8 cellular contexts compared by ENCODE assay signal in genomic region chr21:8428668-8429482, GRCh38.
DNase-seq lines count a peak whose midpoint lies in the region; ATAC-seq and TF ChIP-seq lines count a peak whose summit lies in the region.
"Not testable (repeated sequence)": the region's sequence is repeated elsewhere in the genome, so short reads cannot be mapped to it uniquely, and the experiment has no call there.

No MANE protein-coding gene starts in this region.

- POLR2A ChIA-PET in activated naive CD8-positive, alpha-beta T cell treated with anti-CD3 and anti-CD28 coated beads, Interleukin-2, amount 10 ng/mL, durations not matched to agents 7 days and 5 days (lab: Charles Lee) = not testable (repeated sequence)

- TF ChIP-seq CTCF in lower lobe of right lung (IDR thresholded peaks at IDR 0.05) = not testable (repeated sequence)

- not testable (repeated sequence) for H3K36me3 Mint-ChIP-seq in activated naive CD8-positive, alpha-beta T cell treated with anti-CD3 and anti-CD28 coated beads, Interleukin-2, amount 10 ng/mL, durations not matched to agents 7 days and 5 days

- not testable (repeated sequence) for H3K27me3 Mint-ChIP-seq in activated naive CD8-positive, alpha-beta T cell treated with anti-CD3 and anti-CD28 coated beads, Interleukin-2, amount 10 ng/mL, durations not matched to agents 7 days and 5 days

- DNase-seq in activated naive CD8-positive, alpha-beta T cell treated with anti-CD3 and anti-CD28 coated beads, Interleukin-2, amount 10 ng/mL, durations not matched to agents 7 days and 5 days; lower lobe of right lung; aorta: not testable (repeated sequence)

- not testable (repeated sequence) for H3K4me3 ChIP-seq in lower lobe of right lung; aorta (ENCODE audit: low read length in 2 of 2)

- H3K4me1 ChIP-seq in lower lobe of right lung; aorta (ENCODE audit: control insufficient read depth in 1 of 2, insufficient read depth in 2 of 2, low read length in 2 of 2): not testable (repeated sequence)

- not testable (repeated sequence) for H3K27ac ChIP-seq in lower lobe of right lung; aorta (ENCODE audit: low read depth in 1 of 2, low read length in 2 of 2)

- ATAC-seq in GM18867 (IDR thresholded peaks at IDR 0.05; ENCODE audit: unreplicated experiment) (peak; percentile 74), GM21360 (IDR thresholded peaks at IDR 0.05; ENCODE audit: unreplicated experiment) (peak; percentile 81), HG02623 (IDR thresholded peaks at IDR 0.05; ENCODE audit: unreplicated experiment) (peak; percentile 59), HG03095 (IDR thresholded peaks at IDR 0.05; ENCODE audit: unreplicated experiment) (peak; percentile 67), HG03565 (IDR thresholded peaks at IDR 0.05; ENCODE audit: unreplicated experiment) (peak; percentile 67), lower lobe of right lung (peak; percentile 88 to 92), aorta (ENCODE audit: low FRiP score) (peak; percentile 96)
- peak; percentile 73 for ATAC-seq in activated naive CD8-positive, alpha-beta T cell treated with anti-CD3 and anti-CD28 coated beads, Interleukin-2, amount 10 ng/mL, durations not matched to agents 7 days and 5 days (ENCODE audit: low read depth)

- no CpG with 5 or more reads among the region's 44 CpGs for WGBS in aorta, 2 donors

- not testable (repeated sequence) for H3K36me3 ChIP-seq in lower lobe of right lung; aorta (ENCODE audit: control insufficient read depth in 1 of 2, insufficient read depth in 2 of 2, low read length in 1 of 2)

- intact Hi-C loops in lower lobe of right lung (cut with DNase I); aorta (cut with DNase I): not testable (repeated sequence)

- H3K4me1 Mint-ChIP-seq in activated naive CD8-positive, alpha-beta T cell treated with anti-CD3 and anti-CD28 coated beads, Interleukin-2, amount 10 ng/mL, durations not matched to agents 7 days and 5 days = not testable (repeated sequence)

- H3K4me3 Mint-ChIP-seq in activated naive CD8-positive, alpha-beta T cell treated with anti-CD3 and anti-CD28 coated beads, Interleukin-2, amount 10 ng/mL, durations not matched to agents 7 days and 5 days = not testable (repeated sequence)

- H3K9me3 ChIP-seq in lower lobe of right lung; aorta (ENCODE audit: control insufficient read depth, low read length): not testable (repeated sequence)

- not testable (repeated sequence) for H3K27ac Mint-ChIP-seq in activated naive CD8-positive, alpha-beta T cell treated with anti-CD3 and anti-CD28 coated beads, Interleukin-2, amount 10 ng/mL, durations not matched to agents 7 days and 5 days

- not testable (repeated sequence) for H3K27me3 ChIP-seq in lower lobe of right lung (ENCODE audit: low read depth); aorta (ENCODE audit: control insufficient read depth in 1 of 2, insufficient read depth in 2 of 2, low read length in 1 of 2)

- H3K9me3 Mint-ChIP-seq in activated naive CD8-positive, alpha-beta T cell treated with anti-CD3 and anti-CD28 coated beads, Interleukin-2, amount 10 ng/mL, durations not matched to agents 7 days and 5 days = not testable (repeated sequence)
